13 cellular contexts compared by ENCODE assay signal in genomic region chr13:49082653-49083536, GRCh38.
DNase-seq lines count a peak whose midpoint lies in the region; ATAC-seq and TF ChIP-seq lines count a peak whose summit lies in the region.
"Had no signal": no experiment of that assay in that cellular context is flagged by ENCODE, and none has a peak within 500 bp of the region (broad histone marks: within the 10 kb centered on the region; RNA-seq: fewer than 3 reads in every experiment).

No MANE protein-coding gene starts in this region.

- no peaks in the 10 kb centered on the region for H3K36me3 ChIP-seq in ACC112 (ENCODE audit: insufficient read depth, low read length)
- H3K36me3 ChIP-seq in mammary epithelial cell (ENCODE audit: insufficient read depth, low read length) = no peaks in the 10 kb centered on the region
- H3K36me3 ChIP-seq: upper lobe of right lung had no signal

- DNase-seq in mammary epithelial cell = peak; percentile 95
- DNase-seq in activated CD4-positive, alpha-beta T cell treated with anti-CD3 and anti-CD28 coated beads for 1 hour = no peak
- no peak for DNase-seq in activated CD4-positive, alpha-beta T cell treated with anti-CD3 and anti-CD28 coated beads, Interleukin-2, amount 50 U/mL, for 4 hours
- no peak for DNase-seq in HK-2 (ENCODE audit: unreplicated experiment)
- no peak for DNase-seq in CD1c-positive myeloid dendritic cell (ENCODE audit: extremely low spot score)
- DNase-seq: amygdala, NCI-H146, T-helper 9 cell, upper lobe of right lung had no signal

- TF ChIP-seq CTCF in mammary epithelial cell (conservative IDR thresholded peaks at IDR 0.05 in 1 of 2, IDR thresholded peaks at IDR 0.05 in 1 of 2; ENCODE audit: extremely low read depth in 1 of 2, insufficient read depth in 1 of 2, low read depth in 1 of 2, low read length in 2 of 2) = no peak

- H3K9me3 ChIP-seq in mammary epithelial cell (replicated peaks; ENCODE audit: insufficient read depth, low read length) = no peaks in the 10 kb centered on the region
- H3K9me3 ChIP-seq: A549, upper lobe of right lung had no signal

- H3K27me3 ChIP-seq in ACC112 (ENCODE audit: insufficient read depth, low read length) (no peaks in the 10 kb centered on the region), mammary epithelial cell (ENCODE audit: insufficient read depth, low read length) (no peaks in the 10 kb centered on the region)
- H3K27me3 ChIP-seq: upper lobe of right lung had no signal

- peak overlapping the region; percentile 44 for H3K9ac ChIP-seq in mammary epithelial cell (ENCODE audit: insufficient read depth, low read length)

- no peak overlapping the region for H2AFZ ChIP-seq in ACC112 (ENCODE audit: low read length, unreplicated experiment)
- H2AFZ ChIP-seq in mammary epithelial cell (ENCODE audit: low read depth, low read length) = peak overlapping the region; percentile 82

- ATAC-seq in GM19328 (IDR thresholded peaks at IDR 0.05; ENCODE audit: unreplicated experiment) (peak; percentile 70), HG03066 (IDR thresholded peaks at IDR 0.05; ENCODE audit: low read depth, unreplicated experiment) (peak; percentile 80)
- ATAC-seq: upper lobe of right lung had no signal

- intact Hi-C loops in mammary epithelial cell (cut with micrococcal nuclease) = loop anchor here (2.0 kb wide), 1 partner anchor 20 kb away; no protein-coding TSS in a partner anchor

- H3K79me2 ChIP-seq in ACC112 (ENCODE audit: control insufficient read depth, insufficient read depth, low read length, unreplicated experiment) = peaks cover 5% of the 10 kb centered on the region
- H3K79me2 ChIP-seq in mammary epithelial cell (ENCODE audit: insufficient read depth, low read length) = peaks cover 17% of the 10 kb centered on the region

- 67% methylated on average over 3 of the region's 4 CpGs for WGBS in mammary epithelial cell (ENCODE audit: low coverage, missing lambda C conversion rate)

- H4K20me1 ChIP-seq in mammary epithelial cell (ENCODE audit: insufficient read depth, low read length) = no peaks in the 10 kb centered on the region

- in situ Hi-C loops in mammary epithelial cell (cut with MboI; ENCODE audit: low sequenced_read_pairs in 2 of 2) = no loop called here

- peak overlapping the region; percentile 40; the same call in 1 of the 2 replicates for H3K27ac ChIP-seq in ACC112 (ENCODE audit: low read depth, low read length)
- H3K27ac ChIP-seq in mammary epithelial cell (ENCODE audit: insufficient read depth, low read depth, low read length) = peak overlapping the region; percentile 84
- H3K27ac ChIP-seq: A549, upper lobe of right lung had no signal

- H3K4me3 ChIP-seq in ACC112 (ENCODE audit: low read depth, low read length) (no peak overlapping the region), mammary epithelial cell (replicated peaks in 1 of 3; ENCODE audit: insufficient read depth in 1 of 3, low read depth in 2 of 3, low read length in 3 of 3) (no peak overlapping the region)
- H3K4me3 ChIP-seq: A549, upper lobe of right lung had no signal

- peak overlapping the region; percentile 73 for H3K4me2 ChIP-seq in mammary epithelial cell (ENCODE audit: insufficient read depth, low read depth, low read length)
- H3K4me2 ChIP-seq: A549 had no signal

- dilution Hi-C loops in mammary epithelial cell (cut with HindIII; ENCODE audit: low sequenced_read_pairs) = loop anchor here (10.0 kb wide), 1 partner anchor 108 kb away; the partner anchor contains the start of gene FNDC3A

- BruUV-seq in mammary epithelial cell (replicated peaks; lab: Mats Ljungman, UMichigan) = TSS peak; percentile 64

- CTCF ChIA-PET in mammary epithelial cell (lab: Charles Lee; ENCODE audit: low non-redundant PET) = interaction anchor here (0.6 kb wide), 1 partner anchor 197 kb away, joined by 4 read pairs; no protein-coding TSS in a partner anchor

- H3K4me1 ChIP-seq in ACC112 (ENCODE audit: control insufficient read depth, insufficient read depth, low read length, unreplicated experiment) (peaks cover 20% of the 10 kb centered on the region), mammary epithelial cell (ENCODE audit: insufficient read depth, low read length) (peaks cover 36% of the 10 kb centered on the region)
- H3K4me1 ChIP-seq: upper lobe of right lung had no signal
